2 cellular contexts compared by ENCODE assay signal in genomic region chr17:48012151-48012520, GRCh38.
TF ChIP-seq lines count a peak whose summit lies in the region.

No MANE protein-coding gene starts in this region.

TF ChIP-seq in endothelial cell of umbilical vein, 7 proteins besides CTCF, POLR2A, EP300 and RAD21:
- no peak for TF ChIP-seq JUN (IDR thresholded peaks at IDR 0.05; ENCODE audit: borderline replicate concordance, insufficient read depth, insufficient read length, low read depth)
- TF ChIP-seq EZH2 (IDR thresholded peaks at IDR 0.05; ENCODE audit: borderline replicate concordance, low read depth, low read length, severe bottlenecking), result no peak
- no peak for TF ChIP-seq MYC (IDR thresholded peaks at IDR 0.05; ENCODE audit: low read depth, low read length)
- no peak for TF ChIP-seq FOS (IDR thresholded peaks at IDR 0.05; ENCODE audit: borderline replicate concordance, insufficient read depth, low read length)
- TF ChIP-seq POLR2AphosphoS5 (IDR thresholded peaks at IDR 0.05; ENCODE audit: insufficient read depth, low read depth, low read length), result no peak
- no peak for TF ChIP-seq MAX (IDR thresholded peaks at IDR 0.05; ENCODE audit: insufficient read depth, insufficient read length)
- no peak for TF ChIP-seq GATA2 (IDR thresholded peaks at IDR 0.05; ENCODE audit: insufficient read depth, insufficient read length, low read depth, low read length)

TF ChIP-seq in neural cell, 6 proteins besides CTCF, POLR2A, EP300 and RAD21:
- TF ChIP-seq POLR2AphosphoS5 (IDR thresholded peaks at IDR 0.05), result peak; percentile 41
- peak; percentile 81 for TF ChIP-seq MXI1 (conservative IDR thresholded peaks at IDR 0.05; ENCODE audit: poor library complexity, severe bottlenecking)
- no peak for TF ChIP-seq TAF1 (IDR thresholded peaks at IDR 0.05; ENCODE audit: low read depth)
